1 cellular context compared by ENCODE assay signal in the genomic region with DNA sequence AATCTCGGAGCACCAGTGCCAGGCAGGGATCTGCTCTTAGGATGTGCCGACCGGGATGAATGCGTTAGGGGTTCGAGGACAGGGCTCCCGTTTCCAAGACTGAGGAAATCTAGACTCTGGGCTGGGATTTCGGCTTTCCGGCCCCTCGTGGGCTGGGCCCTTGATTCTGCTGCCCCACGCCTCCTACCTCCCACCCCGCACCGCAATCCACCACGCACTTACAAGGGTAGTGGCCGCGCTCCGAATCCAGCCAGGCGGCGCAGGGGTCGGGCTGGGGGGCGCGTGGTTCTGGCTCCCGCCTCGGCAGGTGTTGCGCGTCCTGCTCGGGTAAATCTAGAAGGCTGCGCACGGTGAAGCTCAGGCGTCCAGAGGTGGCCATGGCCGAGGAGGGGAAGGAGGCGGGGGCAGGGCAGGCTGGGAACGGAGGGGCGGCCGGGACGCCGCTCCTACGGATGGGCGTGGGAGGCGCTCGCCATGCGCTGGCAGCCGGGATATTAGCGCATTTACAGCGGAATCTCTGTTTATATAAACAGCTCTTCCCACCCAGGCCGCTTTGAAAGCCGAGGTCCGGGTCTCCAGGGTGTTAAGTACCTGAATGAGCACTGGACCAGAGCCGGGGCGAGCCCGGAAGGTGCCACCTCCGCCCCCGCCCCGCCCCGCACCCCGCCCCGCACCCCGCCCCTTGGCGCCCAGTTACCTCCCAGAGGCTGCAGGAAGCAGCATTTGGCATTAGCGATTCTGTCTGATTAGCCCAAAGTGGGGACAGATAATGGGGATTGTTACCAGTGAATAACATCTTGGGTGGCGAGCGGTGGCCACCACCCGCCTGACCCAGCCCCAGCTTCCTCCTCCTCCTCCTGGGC.
A peak's percentile ranks its signal among the peaks of the same experiment; 100 is the strongest.
TF ChIP-seq lines count a peak whose summit lies in the region.

NKX2-8 (minus strand) TSS at position 604 of the 863 bp plus-strand sequence; CDS start at position 379, 225 bp downstream.

TF ChIP-seq in Ishikawa, 13 proteins besides CTCF, POLR2A, EP300 and RAD21 (continued from another document):
- TF ChIP-seq REST (IDR thresholded peaks at IDR 0.05; ENCODE audit: low read depth), result no peak
- TF ChIP-seq NFIC (IDR thresholded peaks at IDR 0.05), result no peak
- TF ChIP-seq, protein P1, sequence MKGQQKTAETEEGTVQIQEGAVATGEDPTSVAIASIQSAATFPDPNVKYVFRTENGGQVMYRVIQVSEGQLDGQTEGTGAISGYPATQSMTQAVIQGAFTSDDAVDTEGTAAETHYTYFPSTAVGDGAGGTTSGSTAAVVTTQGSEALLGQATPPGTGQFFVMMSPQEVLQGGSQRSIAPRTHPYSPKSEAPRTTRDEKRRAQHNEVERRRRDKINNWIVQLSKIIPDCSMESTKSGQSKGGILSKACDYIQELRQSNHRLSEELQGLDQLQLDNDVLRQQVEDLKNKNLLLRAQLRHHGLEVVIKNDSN (IDR thresholded peaks at IDR 0.05), result no peak
- TF ChIP-seq TEAD4 (IDR thresholded peaks at IDR 0.05), result no peak
- no peak; the same call in none of the 2 replicates for TF ChIP-seq EGR1 (IDR thresholded peaks at IDR 0.05)
- no peak for TF ChIP-seq CEBPB (IDR thresholded peaks at IDR 0.05)
- peak; percentile 50; the same call in 1 of the 2 replicates for TF ChIP-seq YY1 (IDR thresholded peaks at IDR 0.05; ENCODE audit: low read depth)
- peak; percentile 33; the same call in 1 of the 2 replicates for TF ChIP-seq TAF1 (IDR thresholded peaks at IDR 0.05; ENCODE audit: low read depth)
- TF ChIP-seq, protein P2, sequence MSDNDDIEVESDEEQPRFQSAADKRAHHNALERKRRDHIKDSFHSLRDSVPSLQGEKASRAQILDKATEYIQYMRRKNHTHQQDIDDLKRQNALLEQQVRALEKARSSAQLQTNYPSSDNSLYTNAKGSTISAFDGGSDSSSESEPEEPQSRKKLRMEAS (IDR thresholded peaks at IDR 0.05), result no peak; the same call in 1 of the 2 replicates
- no peak for TF ChIP-seq CREB1 (IDR thresholded peaks at IDR 0.05; ENCODE audit: low read depth)
- peak; percentile 73 for TF ChIP-seq ZBTB7A (IDR thresholded peaks at IDR 0.05; ENCODE audit: low read depth)
- TF ChIP-seq FOXM1 (IDR thresholded peaks at IDR 0.05; ENCODE audit: borderline replicate concordance, low read depth), result no peak
